ENCODE assay signal across 1 cellular context in genomic region chr7:143360788-143361551, GRCh38.
TF ChIP-seq lines count a peak whose summit lies in the region.

No MANE protein-coding gene starts in this region.

TF ChIP-seq in A549, 52 proteins besides CTCF, POLR2A, EP300 and RAD21:
- no peak for TF ChIP-seq ELK1 (IDR thresholded peaks at IDR 0.05; ENCODE audit: low read depth, low read length)
- no peak for TF ChIP-seq SMC3 (IDR thresholded peaks at IDR 0.05)
- TF ChIP-seq HOXB5 (CRISPR knock-in tag; IDR thresholded peaks at IDR 0.05): no peak
- no peak for TF ChIP-seq CEBPB (IDR thresholded peaks at IDR 0.05)
- TF ChIP-seq TFCP2L1 (CRISPR knock-in tag; IDR thresholded peaks at IDR 0.05): no peak
- TF ChIP-seq KDM1A (IDR thresholded peaks at IDR 0.05; ENCODE audit: low read depth): no peak
- TF ChIP-seq RNF2 (IDR thresholded peaks at IDR 0.05; ENCODE audit: borderline replicate concordance, low read depth): no peak
- no peak for TF ChIP-seq PBX3 (IDR thresholded peaks at IDR 0.05)
- no peak for TF ChIP-seq ZFP36 (IDR thresholded peaks at IDR 0.05; ENCODE audit: borderline replicate concordance, partially characterized antibody)
- TF ChIP-seq MAZ (IDR thresholded peaks at IDR 0.05; ENCODE audit: borderline replicate concordance, low read depth, low read length): no peak
- no peak for TF ChIP-seq SREBF2 (IDR thresholded peaks at IDR 0.05)
- no peak for TF ChIP-seq GATA3 (IDR thresholded peaks at IDR 0.05; ENCODE audit: borderline replicate concordance)
